ENCODE assay signal across 8 cellular contexts in the genomic region with DNA sequence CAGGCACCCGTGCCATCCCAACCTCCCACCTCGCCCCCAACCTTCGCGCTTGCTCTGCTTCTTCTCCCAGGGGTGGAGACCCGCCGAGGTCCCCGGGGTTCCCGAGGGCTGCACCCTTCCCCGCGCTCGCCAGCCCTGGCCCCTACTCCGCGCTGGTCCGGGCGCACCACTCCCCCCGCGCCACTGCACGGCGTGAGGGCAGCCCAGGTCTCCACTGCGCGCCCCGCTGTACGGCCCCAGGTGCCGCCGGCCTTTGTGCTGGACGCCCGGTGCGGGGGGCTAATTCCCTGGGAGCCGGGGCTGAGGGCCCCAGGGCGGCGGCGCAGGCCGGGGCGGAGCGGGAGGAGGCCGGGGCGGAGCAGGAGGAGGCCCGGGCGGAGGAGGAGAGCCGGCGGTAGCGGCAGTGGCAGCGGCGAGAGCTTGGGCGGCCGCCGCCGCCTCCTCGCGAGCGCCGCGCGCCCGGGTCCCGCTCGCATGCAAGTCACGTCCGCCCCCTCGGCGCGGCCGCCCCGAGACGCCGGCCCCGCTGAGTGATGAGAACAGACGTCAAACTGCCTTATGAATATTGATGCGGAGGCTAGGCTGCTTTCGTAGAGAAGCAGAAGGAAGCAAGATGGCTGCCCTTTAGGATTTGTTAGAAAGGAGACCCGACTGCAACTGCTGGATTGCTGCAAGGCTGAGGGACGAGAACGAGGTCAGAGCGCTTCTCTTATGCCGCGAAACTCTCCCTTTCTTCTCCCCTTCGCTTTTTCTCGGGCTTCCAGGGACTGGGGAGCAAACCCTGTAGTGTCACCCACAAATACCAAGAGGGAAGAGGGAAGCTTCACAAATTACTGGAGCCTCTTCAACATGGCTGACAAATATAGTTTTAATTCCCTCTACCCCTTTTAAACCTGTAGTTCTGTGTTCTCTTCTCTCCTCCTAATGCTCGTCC. TPM values are rescaled to one million over a fixed set of nuclear protein-coding genes. Genes with fewer than 3 reads are reported as not detected.
A peak's percentile ranks its signal among the peaks of the same experiment; 100 is the strongest.
DNase-seq lines count a peak whose midpoint lies in the region; ATAC-seq and TF ChIP-seq lines count a peak whose summit lies in the region.

A gene (plus strand): TSS at position 591 of the 934 bp plus-strand sequence. CDS start 87,067 bp downstream, outside the sequence.

- H3K79me2 ChIP-seq in OCI-LY3 (ENCODE audit: low read length), result peaks cover 43% of the 10 kb centered on the region

- H3K4me2 ChIP-seq in OCI-LY3 (ENCODE audit: low read length), result peak within 1 kb of the TSS; percentile 78

- H2AFZ ChIP-seq in OCI-LY3 (ENCODE audit: low read depth, low read length), result peak within 1 kb of the TSS; percentile 80

- H3K27me3 ChIP-seq in HUES48 (ENCODE audit: control insufficient read depth, insufficient read depth, low read length), result peaks cover 96% of the 10 kb centered on the region
- H3K27me3 ChIP-seq in OCI-LY3 (ENCODE audit: low read depth, low read length), result no peaks in the 10 kb centered on the region

- peak; percentile 73 for ATAC-seq in GM21447 (IDR thresholded peaks at IDR 0.05; ENCODE audit: unreplicated experiment)

- H3K4me1 ChIP-seq in HUES48 (ENCODE audit: control insufficient read depth, insufficient read depth, low read length), result peaks cover 5% of the 10 kb centered on the region; the same call in 1 of the 2 replicates
- H3K4me1 ChIP-seq in OCI-LY3 (ENCODE audit: low read length), result peaks cover 17% of the 10 kb centered on the region

- H4K20me1 ChIP-seq in OCI-LY3 (ENCODE audit: insufficient read depth, low read length), result peaks cover 17% of the 10 kb centered on the region

- H3K9me3 ChIP-seq in HUES48 (ENCODE audit: control insufficient read depth, insufficient read depth, low read length) (no peaks in the 10 kb centered on the region), OCI-LY3 (ENCODE audit: insufficient read depth, low read length) (no peaks in the 10 kb centered on the region)

- in situ Hi-C loops in Caki2 (cut with HindIII; ENCODE audit: low pct_unique_long_range_greater_than_20kb, low sequenced_read_pairs), result no loop called here

- no peak for TF ChIP-seq CTCF in OCI-LY3 (IDR thresholded peaks at IDR 0.05; ENCODE audit: low read depth, low read length)

- H3K27ac ChIP-seq in HUES48 (ENCODE audit: low read depth, low read length) (no peak within 1 kb of the TSS), OCI-LY3 (ENCODE audit: low read length) (peak within 1 kb of the TSS; percentile 64)

- peak; percentile 86 for DNase-seq in Caki2 (ENCODE audit: low read depth)
- DNase-seq in activated T-cell treated with anti-CD3 and anti-CD28 coated beads for 1 hour (ENCODE audit: low read depth), result peak; percentile 63
- peak; percentile 27 for DNase-seq in epidermal melanocyte (ENCODE audit: insufficient read length, low spot score)
- peak; percentile 74 for DNase-seq in middle frontal gyrus (ENCODE audit: extremely low spot score, low spot score)
- peak; percentile 73 to 80 for DNase-seq in stimulated activated CD8-positive, alpha-beta memory T cell treated with anti-CD3 and anti-CD28 coated beads, Interleukin-15, amount 100 ng/mL, for 48 hours (ENCODE audit: low read depth in 2 of 2)

- peak within 1 kb of the TSS; percentile 76 for H3K9ac ChIP-seq in HUES48 (ENCODE audit: low read depth, low read length)
- H3K9ac ChIP-seq in OCI-LY3 (ENCODE audit: low read length), result peak within 1 kb of the TSS; percentile 98

- H3K36me3 ChIP-seq in HUES48 (ENCODE audit: control insufficient read depth, insufficient read depth, low read length) (no peaks in the 10 kb centered on the region), OCI-LY3 (replicated peaks; ENCODE audit: low read depth, low read length) (no peaks in the 10 kb centered on the region)

- H3K4me3 ChIP-seq in HUES48 (ENCODE audit: low read depth, low read length) (peak within 1 kb of the TSS; percentile 81), OCI-LY3 (ENCODE audit: low read length) (peak within 1 kb of the TSS; percentile 87)

RNA-seq across cellular contexts. Expression of the gene that starts here (rescaled TPM):
- 4.1 and 4.3 TPM in 2 replicates for total RNA-seq in Caki2 (2014; rRNA removed; shearing (Covaris generic); ENCODE audit: low replicate concordance)

Comparison
In these comparisons a context has a peak if more than half of its experiments do, and no peak if none do; other contexts are left out.
1. DNase-seq: peak in every context shown above with its lines; median percentile 86 in Caki2; 76 in stimulated activated CD8-positive, alpha-beta memory T cell treated with anti-CD3 and anti-CD28 coated beads, Interleukin-15, amount 100 ng/mL, for 48 hours; 74 in middle frontal gyrus; 63 in activated T-cell treated with anti-CD3 and anti-CD28 coated beads for 1 hour; 27 in epidermal melanocyte.